2 cellular contexts compared by ENCODE assay signal in genomic region chr15:93476491-93477176, GRCh38.
TF ChIP-seq lines count a peak whose summit lies in the region.

No MANE protein-coding gene starts in this region.

TF ChIP-seq in WTC11, 78 proteins besides CTCF, POLR2A, EP300 and RAD21:
- TF ChIP-seq AR (CRISPR knock-in tag; IDR thresholded peaks at IDR 0.05): 0 out of 2 replicates have a peak, but pooled peaks have one; percentile 24
- TF ChIP-seq RELA (CRISPR knock-in tag; IDR thresholded peaks at IDR 0.05; ENCODE audit: borderline replicate concordance): no peak

TF ChIP-seq in H1, 55 proteins besides CTCF, POLR2A, EP300 and RAD21 (continued from another document):
- TF ChIP-seq ATF2 (IDR thresholded peaks at IDR 0.05; ENCODE audit: low read length): no peak
- no peak for TF ChIP-seq HDAC6 (IDR thresholded peaks at IDR 0.05; ENCODE audit: low read depth, low read length)
- TF ChIP-seq TCF12 (IDR thresholded peaks at IDR 0.05; ENCODE audit: low read depth, low read length): no peak
- no peak for TF ChIP-seq CTBP2 (IDR thresholded peaks at IDR 0.05; ENCODE audit: borderline replicate concordance, insufficient read depth, insufficient read length, low read length)
- TF ChIP-seq CEBPB (IDR thresholded peaks at IDR 0.05; ENCODE audit: low read depth, low read length): no peak
- TF ChIP-seq BACH1 (IDR thresholded peaks at IDR 0.05; ENCODE audit: low read length): no peak
- no peak for TF ChIP-seq GTF2F1 (IDR thresholded peaks at IDR 0.05; ENCODE audit: borderline replicate concordance, low read depth, low read length)
- no peak for TF ChIP-seq ASH2L (IDR thresholded peaks at IDR 0.05; ENCODE audit: low read length)
- TF ChIP-seq RNF2 (IDR thresholded peaks at IDR 0.05; ENCODE audit: borderline replicate concordance, low read depth, low read length, missing control alignments, poor library complexity, severe bottlenecking): no peak
